In genomic region chr3:72344256-72345046, GRCh38 we compare ENCODE assay signal across 20 cellular contexts.
A peak's percentile ranks its signal among the peaks of the same experiment; 100 is the strongest.
DNase-seq lines count a peak whose midpoint lies in the region; ATAC-seq, FAIRE-seq and TF ChIP-seq lines count a peak whose summit lies in the region.
"Had no signal": no experiment of that assay in that cellular context is flagged by ENCODE, and none has a peak within 500 bp of the region (broad histone marks: within the 10 kb centered on the region; RNA-seq: fewer than 3 reads in every experiment).

No MANE protein-coding gene starts in this region.

- ATAC-seq in RWPE2 (ENCODE audit: low read depth) (no peak), pancreas (no peak), HG03095 (IDR thresholded peaks at IDR 0.05; ENCODE audit: unreplicated experiment) (no peak)
- no peak for ATAC-seq in naive thymus-derived CD8-positive, alpha-beta T cell
- ATAC-seq: SK-N-SH treated with all-trans-retinoic acid at 6 μM for 48 hours had no signal

- no peaks in the 10 kb centered on the region for H3K27me3 Mint-ChIP-seq in naive thymus-derived CD8-positive, alpha-beta T cell

- TF ChIP-seq CTCF in RWPE2 (IDR thresholded peaks at IDR 0.05; ENCODE audit: poor library complexity, severe bottlenecking) = no peak
- TF ChIP-seq CTCF in pancreas (IDR thresholded peaks at IDR 0.05) = no peak

- peaks cover 17% of the 10 kb centered on the region for H3K4me1 ChIP-seq in RWPE2 (ENCODE audit: insufficient read depth, poor library complexity, severe bottlenecking)
- H3K4me1 ChIP-seq in pancreas = no peaks in the 10 kb centered on the region

- H3K36me3 Mint-ChIP-seq in naive thymus-derived CD8-positive, alpha-beta T cell = no peaks in the 10 kb centered on the region
- H3K36me3 Mint-ChIP-seq: brain had no signal

- POLR2A ChIA-PET in naive thymus-derived CD8-positive, alpha-beta T cell (lab: Charles Lee) = interaction anchor here (0.7 to 2.0 kb wide), 5 partner anchors 30 to 642 kb away, joined by 3 to 12 read pairs (median 5); no protein-coding TSS in a partner anchor

- H3K9me3 ChIP-seq in RWPE2 (ENCODE audit: severe bottlenecking) (no peaks in the 10 kb centered on the region), pancreas (no peaks in the 10 kb centered on the region)
- H3K9me3 ChIP-seq: esophagus squamous epithelium had no signal

- peak overlapping the region in 6 of 10 donors; percentile 26 to 62 (median 46) for H3K4me3 Mint-ChIP-seq in naive thymus-derived CD8-positive, alpha-beta T cell
- H3K4me3 Mint-ChIP-seq: brain, nephron progenitor cell had no signal

- H3K4me3 ChIP-seq in RWPE2 (ENCODE audit: severe bottlenecking) = no peak overlapping the region
- no peak overlapping the region for H3K4me3 ChIP-seq in pancreas
- H3K4me3 ChIP-seq: dorsolateral prefrontal cortex, esophagus squamous epithelium, PC-9 had no signal

- H3K4me1 Mint-ChIP-seq in naive thymus-derived CD8-positive, alpha-beta T cell = peaks cover 28 to 76% (median 73%) of the 10 kb centered on the region in 4 donors

- DNase-seq in activated effector memory CD4-positive, alpha-beta T cell treated with anti-CD3 and anti-CD28 coated beads, Interleukin-2, amount 50 U/mL, for 16 hours = peak; percentile 59
- no peak for DNase-seq in activated effector memory CD4-positive, alpha-beta T cell treated with Interleukin-2 at 50 U/mL for 16 hours
- DNase-seq in ELR (ENCODE audit: low read depth) = peak; percentile 9
- no peak for DNase-seq in RWPE2 (ENCODE audit: low spot score)
- DNase-seq in naive thymus-derived CD8-positive, alpha-beta T cell = no peak
- no peak for DNase-seq in pancreas
- no peak for DNase-seq in NCI-H2107 (lab: John Stamatoyannopoulos, UW)
- DNase-seq: activated CD4-positive, CD25-positive, alpha-beta regulatory T cell; dorsolateral prefrontal cortex; esophagus squamous epithelium; NCI-H146; NCI-H510A treated with DMSO at 0.1 percent for 48 hours; nephron progenitor cell; PC-9; substantia nigra had no signal

- intact Hi-C loops in pancreas (cut with DNase I) = no loop called here

- H3K36me3 ChIP-seq in RWPE2 (ENCODE audit: low read depth) (no peaks in the 10 kb centered on the region), pancreas (no peaks in the 10 kb centered on the region)
- H3K36me3 ChIP-seq: esophagus squamous epithelium had no signal

- no peak for FAIRE-seq in pancreas (lab: Jason Lieb, UNC)
- FAIRE-seq: islet of Langerhans had no signal

- H3K27me3 ChIP-seq in RWPE2 (ENCODE audit: insufficient read depth, poor library complexity, severe bottlenecking) (no peaks in the 10 kb centered on the region), pancreas (no peaks in the 10 kb centered on the region)
- H3K27me3 ChIP-seq: dorsolateral prefrontal cortex, esophagus squamous epithelium had no signal

- H3K27ac ChIP-seq in RWPE2 (ENCODE audit: poor library complexity, severe bottlenecking) = peak overlapping the region; percentile 89
- H3K27ac ChIP-seq in pancreas = no peak overlapping the region
- H3K27ac ChIP-seq: dorsolateral prefrontal cortex, esophagus squamous epithelium, KMS-11, PC-9 had no signal

- H3K9me3 Mint-ChIP-seq in naive thymus-derived CD8-positive, alpha-beta T cell = no peaks in the 10 kb centered on the region
- H3K9me3 Mint-ChIP-seq: nephron progenitor cell had no signal

- H3K27ac Mint-ChIP-seq in naive thymus-derived CD8-positive, alpha-beta T cell = peak overlapping the region; percentile 5 to 93 (median 62)
- H3K27ac Mint-ChIP-seq: nephron progenitor cell had no signal

- 85 to 94% methylated on average over 7 of the region's 7 CpGs for WGBS in pancreas, 2 donors

Comparison
In these comparisons a context has a peak if more than half of its experiments do, and no peak if none do; other contexts are left out.
1. DNase-seq: peak in activated effector memory CD4-positive, alpha-beta T cell treated with anti-CD3 and anti-CD28 coated beads, Interleukin-2, amount 50 U/mL, for 16 hours (single experiment) and ELR (single experiment); none in activated effector memory CD4-positive, alpha-beta T cell treated with Interleukin-2 at 50 U/mL for 16 hours (single experiment), RWPE2 (single experiment), naive thymus-derived CD8-positive, alpha-beta T cell (0 of 10), pancreas (0 of 6) and NCI-H2107 (single experiment).